8 cellular contexts compared by ENCODE assay signal in the genomic region with DNA sequence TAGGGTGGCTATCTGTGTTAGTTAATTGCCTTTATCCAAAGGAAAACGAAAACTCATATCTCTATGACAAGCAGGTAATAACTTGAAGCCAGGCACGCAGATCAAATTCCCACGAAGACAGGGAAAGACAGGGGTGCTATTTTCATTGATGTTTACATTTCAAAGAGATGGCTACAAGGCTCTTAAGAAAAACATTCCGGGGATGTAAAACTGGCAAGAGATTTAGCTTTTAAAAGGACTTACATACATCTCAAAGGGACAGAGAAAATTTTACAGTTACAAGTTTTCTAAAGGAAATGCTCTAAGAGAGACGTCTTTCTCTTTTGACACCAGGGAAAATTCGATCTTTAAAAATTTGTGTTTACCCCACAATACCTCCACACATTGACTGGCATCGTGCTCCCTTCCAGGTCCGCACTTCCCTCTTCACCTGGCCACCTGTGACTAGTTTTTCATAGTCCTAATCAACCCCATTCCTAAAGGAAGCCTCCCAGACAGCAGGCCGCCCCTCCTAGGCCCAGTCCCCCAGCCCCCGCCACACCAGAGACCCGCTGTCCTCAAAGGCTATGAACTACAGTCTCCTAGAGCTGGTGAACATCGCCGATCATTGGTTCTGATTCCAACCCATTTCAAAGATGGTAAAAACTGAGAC. TPM values are rescaled to one million over a fixed set of nuclear protein-coding genes. Genes with fewer than 3 reads are reported as not detected.
A peak's percentile ranks its signal among the peaks of the same experiment; 100 is the strongest.
DNase-seq lines count a peak whose midpoint lies in the region; ATAC-seq and TF ChIP-seq lines count a peak whose summit lies in the region.

No MANE protein-coding gene starts in this region.

- peaks cover 30% of the 10 kb centered on the region for H3K4me1 Mint-ChIP-seq in activated CD4-positive, alpha-beta T cell treated with anti-CD3 and anti-CD28 coated beads, Interleukin-2, amount 10 ng/mL, durations not matched to agents 24 days and 14 days
- H3K4me1 Mint-ChIP-seq in activated T-helper 2 cell treated with anti-CD3 and anti-CD28 coated beads, Interferon-gamma antibody, Interleukin-2, Interleukin-4, amounts not matched to agents 10 μg/mL and 5 μg/mL and 100 μg/mL, durations not matched to agents 14 hours and 24 hours and 36 hours (ENCODE audit: low read depth): peaks cover 37% of the 10 kb centered on the region

- H3K36me3 ChIP-seq in mucosa of descending colon (ENCODE audit: low read depth): no peaks in the 10 kb centered on the region

- DNase-seq in activated CD4-positive, alpha-beta T cell treated with anti-CD3 and anti-CD28 coated beads, Interleukin-2, amount 10 ng/mL, durations not matched to agents 24 days and 14 days: no peak
- no peak for DNase-seq in activated CD4-positive, alpha-beta T cell treated with anti-CD3 and anti-CD28 coated beads, Interleukin-2, amount 50 U/mL, for 1 hour
- no peak for DNase-seq in activated T-helper 2 cell treated with anti-CD3 and anti-CD28 coated beads, Interferon-gamma antibody, Interleukin-2, Interleukin-4, amounts not matched to agents 10 μg/mL and 5 μg/mL and 100 μg/mL, durations not matched to agents 14 hours and 24 hours and 36 hours (ENCODE audit: low spot score)
- DNase-seq in iris pigment epithelial cell (ENCODE audit: low read depth): peak; percentile 23
- no peak for DNase-seq in mucosa of descending colon
- no peak for DNase-seq in activated CD4-positive, CD25-positive, alpha-beta regulatory T cell treated with anti-CD3 and anti-CD28 coated beads, Interleukin-2, amount 50 U/mL, for 72 hours

- no peak for TF ChIP-seq CTCF in mucosa of descending colon (IDR thresholded peaks at IDR 0.05)

- H3K36me3 Mint-ChIP-seq in activated CD4-positive, alpha-beta T cell treated with anti-CD3 and anti-CD28 coated beads, Interleukin-2, amount 10 ng/mL, durations not matched to agents 24 days and 14 days (ENCODE audit: low read depth): peaks cover 18% of the 10 kb centered on the region
- H3K36me3 Mint-ChIP-seq in activated T-helper 2 cell treated with anti-CD3 and anti-CD28 coated beads, Interferon-gamma antibody, Interleukin-2, Interleukin-4, amounts not matched to agents 10 μg/mL and 5 μg/mL and 100 μg/mL, durations not matched to agents 14 hours and 24 hours and 36 hours (ENCODE audit: low read depth): peaks cover 20% of the 10 kb centered on the region

- H3K4me3 ChIP-seq in mucosa of descending colon: no peak overlapping the region

- H3K27ac Mint-ChIP-seq in activated CD4-positive, alpha-beta T cell treated with anti-CD3 and anti-CD28 coated beads, Interleukin-2, amount 10 ng/mL, durations not matched to agents 24 days and 14 days: peak overlapping the region; percentile 97
- H3K27ac Mint-ChIP-seq in activated T-helper 2 cell treated with anti-CD3 and anti-CD28 coated beads, Interferon-gamma antibody, Interleukin-2, Interleukin-4, amounts not matched to agents 10 μg/mL and 5 μg/mL and 100 μg/mL, durations not matched to agents 14 hours and 24 hours and 36 hours: peak overlapping the region; percentile 97

- peaks cover 6% of the 10 kb centered on the region for H3K4me1 ChIP-seq in mucosa of descending colon (ENCODE audit: low read depth)

- intact Hi-C loops in activated CD4-positive, alpha-beta T cell treated with anti-CD3 and anti-CD28 coated beads, Interleukin-2, amount 10 ng/mL, durations not matched to agents 24 days and 14 days (cut with micrococcal nuclease): loop anchor here (2.0 to 10.0 kb wide), 8 partner anchors 22 to 467 kb away; a partner anchor contains a TSS
- intact Hi-C loops in activated T-helper 2 cell treated with anti-CD3 and anti-CD28 coated beads, Interferon-gamma antibody, Interleukin-2, Interleukin-4, amounts not matched to agents 10 μg/mL and 5 μg/mL and 100 μg/mL, durations not matched to agents 14 hours and 24 hours and 36 hours (cut with micrococcal nuclease): loop anchor here (2.0 to 5.0 kb wide), 3 partner anchors 22 to 98 kb away; a partner anchor contains a TSS
- intact Hi-C loops in mucosa of descending colon (cut with DNase I, micrococcal nuclease): no loop called here

- no peaks in the 10 kb centered on the region for H3K27me3 Mint-ChIP-seq in activated CD4-positive, alpha-beta T cell treated with anti-CD3 and anti-CD28 coated beads, Interleukin-2, amount 10 ng/mL, durations not matched to agents 24 days and 14 days
- no peaks in the 10 kb centered on the region for H3K27me3 Mint-ChIP-seq in activated T-helper 2 cell treated with anti-CD3 and anti-CD28 coated beads, Interferon-gamma antibody, Interleukin-2, Interleukin-4, amounts not matched to agents 10 μg/mL and 5 μg/mL and 100 μg/mL, durations not matched to agents 14 hours and 24 hours and 36 hours (ENCODE audit: low read depth)

- H3K9me3 ChIP-seq in mucosa of descending colon: no peaks in the 10 kb centered on the region

- no peaks in the 10 kb centered on the region for H3K9me3 Mint-ChIP-seq in activated CD4-positive, alpha-beta T cell treated with anti-CD3 and anti-CD28 coated beads, Interleukin-2, amount 10 ng/mL, durations not matched to agents 24 days and 14 days
- H3K9me3 Mint-ChIP-seq in activated T-helper 2 cell treated with anti-CD3 and anti-CD28 coated beads, Interferon-gamma antibody, Interleukin-2, Interleukin-4, amounts not matched to agents 10 μg/mL and 5 μg/mL and 100 μg/mL, durations not matched to agents 14 hours and 24 hours and 36 hours: no peaks in the 10 kb centered on the region

- peak overlapping the region; percentile 95 for H3K4me3 Mint-ChIP-seq in activated CD4-positive, alpha-beta T cell treated with anti-CD3 and anti-CD28 coated beads, Interleukin-2, amount 10 ng/mL, durations not matched to agents 24 days and 14 days
- H3K4me3 Mint-ChIP-seq in activated T-helper 2 cell treated with anti-CD3 and anti-CD28 coated beads, Interferon-gamma antibody, Interleukin-2, Interleukin-4, amounts not matched to agents 10 μg/mL and 5 μg/mL and 100 μg/mL, durations not matched to agents 14 hours and 24 hours and 36 hours (ENCODE audit: low read depth): peak overlapping the region; percentile 85

- ATAC-seq in GM21360 (IDR thresholded peaks at IDR 0.05; ENCODE audit: unreplicated experiment) (no peak), mucosa of descending colon (no peak)

- H3K27ac ChIP-seq in temporal lobe (ENCODE audit: low read depth, low read length): peak overlapping the region; percentile 89

RNA-seq across cellular contexts. Expression of a gene that starts 0.7 kb away (rescaled TPM):
- total RNA-seq in activated CD4-positive, alpha-beta T cell treated with anti-CD3 and anti-CD28 coated beads, Interleukin-2, amount 10 ng/mL, durations not matched to agents 24 days and 14 days: 77.3 and 78.9 TPM in 2 replicates
- 85.3 and 86.1 TPM in 2 replicates for total RNA-seq in activated T-helper 2 cell treated with anti-CD3 and anti-CD28 coated beads, Interferon-gamma antibody, Interleukin-2, Interleukin-4, amounts not matched to agents 10 μg/mL and 5 μg/mL and 100 μg/mL, durations not matched to agents 14 hours and 24 hours and 36 hours
- total RNA-seq in temporal lobe (5.7 TPM), mucosa of descending colon (100 to 1,000 TPM in 1 of 3 donors, 10 to 100 TPM in 2; 82.1 to 108 (median 90.1) TPM)

RNA-seq across cellular contexts. Expression of a gene that starts 21.9 kb away (rescaled TPM):
- total RNA-seq in activated CD4-positive, alpha-beta T cell treated with anti-CD3 and anti-CD28 coated beads, Interleukin-2, amount 10 ng/mL, durations not matched to agents 24 days and 14 days: 65.2 and 65.6 TPM in 2 replicates
- total RNA-seq in activated T-helper 2 cell treated with anti-CD3 and anti-CD28 coated beads, Interferon-gamma antibody, Interleukin-2, Interleukin-4, amounts not matched to agents 10 μg/mL and 5 μg/mL and 100 μg/mL, durations not matched to agents 14 hours and 24 hours and 36 hours: 76.5 and 77.1 TPM in 2 replicates
- 4.7 TPM for total RNA-seq in temporal lobe
- 100 to 1,000 TPM in 1 of 3 donors, 10 to 100 TPM in 2; 25.4 to 143 (median 96.9) TPM for total RNA-seq in mucosa of descending colon

RNA-seq across cellular contexts. Expression of a gene that starts 59.4 kb away (rescaled TPM):
- total RNA-seq in activated CD4-positive, alpha-beta T cell treated with anti-CD3 and anti-CD28 coated beads, Interleukin-2, amount 10 ng/mL, durations not matched to agents 24 days and 14 days: 0.49 and 0.54 TPM in 2 replicates
- 0.21 TPM in 2 replicates for total RNA-seq in activated T-helper 2 cell treated with anti-CD3 and anti-CD28 coated beads, Interferon-gamma antibody, Interleukin-2, Interleukin-4, amounts not matched to agents 10 μg/mL and 5 μg/mL and 100 μg/mL, durations not matched to agents 14 hours and 24 hours and 36 hours
- total RNA-seq in temporal lobe (20.2 TPM), mucosa of descending colon (1 to 10 TPM in 2 of 3 donors, under 1 TPM in 1; 0.78 to 4.1 (median 1.6) TPM)

Comparison
In these comparisons a context has a peak if more than half of its experiments do, and no peak if none do; other contexts are left out.
1. RNA of a gene that starts 0.7 kb away (total RNA-seq): 82.1 to 108 TPM in mucosa of descending colon, 85.3 to 86.1 TPM in activated T-helper 2 cell treated with anti-CD3 and anti-CD28 coated beads, Interferon-gamma antibody, Interleukin-2, Interleukin-4, amounts not matched to agents 10 μg/mL and 5 μg/mL and 100 μg/mL, durations not matched to agents 14 hours and 24 hours and 36 hours and 77.3 to 78.9 TPM in activated CD4-positive, alpha-beta T cell treated with anti-CD3 and anti-CD28 coated beads, Interleukin-2, amount 10 ng/mL, durations not matched to agents 24 days and 14 days; 5.7 TPM in temporal lobe (single experiment); every median in the first group is over 10 times any median in the second.
2. intact Hi-C loops: an anchor here in activated CD4-positive, alpha-beta T cell treated with anti-CD3 and anti-CD28 coated beads, Interleukin-2, amount 10 ng/mL, durations not matched to agents 24 days and 14 days (2.0 to 10.0 kb wide) and activated T-helper 2 cell treated with anti-CD3 and anti-CD28 coated beads, Interferon-gamma antibody, Interleukin-2, Interleukin-4, amounts not matched to agents 10 μg/mL and 5 μg/mL and 100 μg/mL, durations not matched to agents 14 hours and 24 hours and 36 hours (2.0 to 5.0 kb wide); none called in mucosa of descending colon.